Comparison of ENCODE assay signal across 1 cellular context in the genomic region with DNA sequence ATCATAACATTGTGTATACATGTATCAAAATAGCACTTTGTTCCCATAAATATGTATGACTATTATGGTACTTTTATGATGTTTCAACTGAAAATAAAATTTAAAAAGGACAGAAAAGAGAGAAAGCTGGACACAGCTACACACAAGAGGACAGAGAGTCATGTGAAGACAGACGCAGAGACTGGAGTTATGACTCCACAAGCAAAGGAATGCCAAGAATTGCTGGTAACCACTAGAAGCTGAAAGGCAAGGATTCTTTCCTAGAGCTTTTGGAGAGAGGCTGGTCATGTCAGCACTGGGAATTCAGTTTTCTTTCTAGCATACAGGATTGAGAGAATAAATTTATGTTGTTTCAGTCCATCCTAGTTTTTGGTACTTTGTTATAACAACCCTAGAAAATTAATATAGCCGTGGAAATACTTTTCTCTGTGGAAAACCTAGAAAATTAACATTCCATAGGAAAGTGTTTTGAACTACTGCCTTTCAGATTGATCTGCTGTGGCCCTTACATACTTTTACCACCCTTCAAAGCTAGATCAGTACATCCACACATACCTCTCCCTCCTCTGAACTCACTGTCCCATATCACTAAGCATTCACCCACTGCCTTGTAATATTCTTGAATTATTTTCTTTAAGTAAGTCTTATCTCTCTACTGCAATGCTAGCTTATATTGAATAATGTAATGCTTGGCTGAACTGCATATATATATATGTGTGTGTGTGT.
TF ChIP-seq lines count a peak whose summit lies in the region.

No MANE protein-coding gene starts in this region.

TF ChIP-seq in H1, 55 proteins besides CTCF, POLR2A, EP300 and RAD21:
- TF ChIP-seq RXRA (IDR thresholded peaks at IDR 0.05; ENCODE audit: insufficient read depth, low read depth, low read length) (no peak), TEAD4 (IDR thresholded peaks at IDR 0.05; ENCODE audit: low read depth, low read length) (0 out of 2 replicates have a peak, but pooled peaks have one; percentile 27), TAF1 (IDR thresholded peaks at IDR 0.05; ENCODE audit: low read depth, low read length) (no peak)
- TF ChIP-seq, protein P1, sequence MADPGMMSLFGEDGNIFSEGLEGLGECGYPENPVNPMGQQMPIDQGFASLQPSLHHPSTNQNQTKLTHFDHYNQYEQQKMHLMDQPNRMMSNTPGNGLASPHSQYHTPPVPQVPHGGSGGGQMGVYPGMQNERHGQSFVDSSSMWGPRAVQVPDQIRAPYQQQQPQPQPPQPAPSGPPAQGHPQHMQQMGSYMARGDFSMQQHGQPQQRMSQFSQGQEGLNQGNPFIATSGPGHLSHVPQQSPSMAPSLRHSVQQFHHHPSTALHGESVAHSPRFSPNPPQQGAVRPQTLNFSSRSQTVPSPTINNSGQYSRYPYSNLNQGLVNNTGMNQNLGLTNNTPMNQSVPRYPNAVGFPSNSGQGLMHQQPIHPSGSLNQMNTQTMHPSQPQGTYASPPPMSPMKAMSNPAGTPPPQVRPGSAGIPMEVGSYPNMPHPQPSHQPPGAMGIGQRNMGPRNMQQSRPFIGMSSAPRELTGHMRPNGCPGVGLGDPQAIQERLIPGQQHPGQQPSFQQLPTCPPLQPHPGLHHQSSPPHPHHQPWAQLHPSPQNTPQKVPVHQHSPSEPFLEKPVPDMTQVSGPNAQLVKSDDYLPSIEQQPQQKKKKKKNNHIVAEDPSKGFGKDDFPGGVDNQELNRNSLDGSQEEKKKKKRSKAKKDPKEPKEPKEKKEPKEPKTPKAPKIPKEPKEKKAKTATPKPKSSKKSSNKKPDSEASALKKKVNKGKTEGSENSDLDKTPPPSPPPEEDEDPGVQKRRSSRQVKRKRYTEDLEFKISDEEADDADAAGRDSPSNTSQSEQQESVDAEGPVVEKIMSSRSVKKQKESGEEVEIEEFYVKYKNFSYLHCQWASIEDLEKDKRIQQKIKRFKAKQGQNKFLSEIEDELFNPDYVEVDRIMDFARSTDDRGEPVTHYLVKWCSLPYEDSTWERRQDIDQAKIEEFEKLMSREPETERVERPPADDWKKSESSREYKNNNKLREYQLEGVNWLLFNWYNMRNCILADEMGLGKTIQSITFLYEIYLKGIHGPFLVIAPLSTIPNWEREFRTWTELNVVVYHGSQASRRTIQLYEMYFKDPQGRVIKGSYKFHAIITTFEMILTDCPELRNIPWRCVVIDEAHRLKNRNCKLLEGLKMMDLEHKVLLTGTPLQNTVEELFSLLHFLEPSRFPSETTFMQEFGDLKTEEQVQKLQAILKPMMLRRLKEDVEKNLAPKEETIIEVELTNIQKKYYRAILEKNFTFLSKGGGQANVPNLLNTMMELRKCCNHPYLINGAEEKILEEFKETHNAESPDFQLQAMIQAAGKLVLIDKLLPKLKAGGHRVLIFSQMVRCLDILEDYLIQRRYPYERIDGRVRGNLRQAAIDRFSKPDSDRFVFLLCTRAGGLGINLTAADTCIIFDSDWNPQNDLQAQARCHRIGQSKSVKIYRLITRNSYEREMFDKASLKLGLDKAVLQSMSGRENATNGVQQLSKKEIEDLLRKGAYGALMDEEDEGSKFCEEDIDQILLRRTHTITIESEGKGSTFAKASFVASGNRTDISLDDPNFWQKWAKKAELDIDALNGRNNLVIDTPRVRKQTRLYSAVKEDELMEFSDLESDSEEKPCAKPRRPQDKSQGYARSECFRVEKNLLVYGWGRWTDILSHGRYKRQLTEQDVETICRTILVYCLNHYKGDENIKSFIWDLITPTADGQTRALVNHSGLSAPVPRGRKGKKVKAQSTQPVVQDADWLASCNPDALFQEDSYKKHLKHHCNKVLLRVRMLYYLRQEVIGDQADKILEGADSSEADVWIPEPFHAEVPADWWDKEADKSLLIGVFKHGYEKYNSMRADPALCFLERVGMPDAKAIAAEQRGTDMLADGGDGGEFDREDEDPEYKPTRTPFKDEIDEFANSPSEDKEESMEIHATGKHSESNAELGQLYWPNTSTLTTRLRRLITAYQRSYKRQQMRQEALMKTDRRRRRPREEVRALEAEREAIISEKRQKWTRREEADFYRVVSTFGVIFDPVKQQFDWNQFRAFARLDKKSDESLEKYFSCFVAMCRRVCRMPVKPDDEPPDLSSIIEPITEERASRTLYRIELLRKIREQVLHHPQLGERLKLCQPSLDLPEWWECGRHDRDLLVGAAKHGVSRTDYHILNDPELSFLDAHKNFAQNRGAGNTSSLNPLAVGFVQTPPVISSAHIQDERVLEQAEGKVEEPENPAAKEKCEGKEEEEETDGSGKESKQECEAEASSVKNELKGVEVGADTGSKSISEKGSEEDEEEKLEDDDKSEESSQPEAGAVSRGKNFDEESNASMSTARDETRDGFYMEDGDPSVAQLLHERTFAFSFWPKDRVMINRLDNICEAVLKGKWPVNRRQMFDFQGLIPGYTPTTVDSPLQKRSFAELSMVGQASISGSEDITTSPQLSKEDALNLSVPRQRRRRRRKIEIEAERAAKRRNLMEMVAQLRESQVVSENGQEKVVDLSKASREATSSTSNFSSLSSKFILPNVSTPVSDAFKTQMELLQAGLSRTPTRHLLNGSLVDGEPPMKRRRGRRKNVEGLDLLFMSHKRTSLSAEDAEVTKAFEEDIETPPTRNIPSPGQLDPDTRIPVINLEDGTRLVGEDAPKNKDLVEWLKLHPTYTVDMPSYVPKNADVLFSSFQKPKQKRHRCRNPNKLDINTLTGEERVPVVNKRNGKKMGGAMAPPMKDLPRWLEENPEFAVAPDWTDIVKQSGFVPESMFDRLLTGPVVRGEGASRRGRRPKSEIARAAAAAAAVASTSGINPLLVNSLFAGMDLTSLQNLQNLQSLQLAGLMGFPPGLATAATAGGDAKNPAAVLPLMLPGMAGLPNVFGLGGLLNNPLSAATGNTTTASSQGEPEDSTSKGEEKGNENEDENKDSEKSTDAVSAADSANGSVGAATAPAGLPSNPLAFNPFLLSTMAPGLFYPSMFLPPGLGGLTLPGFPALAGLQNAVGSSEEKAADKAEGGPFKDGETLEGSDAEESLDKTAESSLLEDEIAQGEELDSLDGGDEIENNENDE (IDR thresholded peaks at IDR 0.05; ENCODE audit: insufficient replicate concordance, low read length) = no peak
